In the genomic region with DNA sequence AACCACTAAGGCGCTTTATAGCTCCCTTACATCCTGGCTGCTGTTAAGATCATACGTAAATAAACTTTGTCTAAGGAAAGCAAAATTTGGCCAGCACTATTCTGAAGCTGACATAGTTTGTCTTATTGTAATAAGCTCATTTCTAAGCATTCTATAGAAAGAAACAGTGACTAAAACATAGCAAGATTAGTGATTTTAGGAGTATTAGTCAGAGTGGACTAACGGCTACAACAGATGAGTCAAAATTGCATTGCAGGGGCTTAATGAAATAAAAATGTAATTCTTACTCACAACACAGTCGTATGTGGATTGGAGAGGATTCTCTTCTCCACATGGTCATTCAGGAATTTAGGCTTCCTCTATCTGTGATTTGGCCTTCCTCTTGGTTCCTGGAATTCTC, we compare ENCODE assay signal across 14 cellular contexts.
DNase-seq lines count a peak whose midpoint lies in the region; ATAC-seq and TF ChIP-seq lines count a peak whose summit lies in the region.
"Had no signal": no experiment of that assay in that cellular context is flagged by ENCODE, and none has a peak within 500 bp of the region (broad histone marks: within the 10 kb centered on the region; RNA-seq: fewer than 3 reads in every experiment).

No MANE protein-coding gene starts in this region.

- no peaks in the 10 kb centered on the region for H3K9me3 ChIP-seq in osteoblast (ENCODE audit: low read depth, low read length)
- H3K9me3 ChIP-seq: thoracic aorta had no signal

- no peak for TF ChIP-seq CTCF in osteoblast (IDR thresholded peaks at IDR 0.05; ENCODE audit: extremely low read depth, low read depth, low read length)

- H4K20me1 ChIP-seq in osteoblast (ENCODE audit: insufficient read depth, low read length): no peaks in the 10 kb centered on the region

- H3K4me3 ChIP-seq in osteoblast (ENCODE audit: insufficient read depth, low read length): no peak overlapping the region
- H3K4me3 ChIP-seq: thoracic aorta had no signal

- no peaks in the 10 kb centered on the region for H3K27me3 ChIP-seq in osteoblast (ENCODE audit: insufficient read depth, low read length)

- peaks cover 15% of the 10 kb centered on the region for H3K4me1 Mint-ChIP-seq in activated CD4-positive, alpha-beta T cell treated with anti-CD3 and anti-CD28 coated beads for 36 hours
- H3K4me1 Mint-ChIP-seq in activated CD4-positive, alpha-beta memory T cell treated with anti-CD3 and anti-CD28 coated beads, Interleukin-2, amount 10 ng/mL, durations not matched to agents 7 days and 5 days: peaks cover 21% of the 10 kb centered on the region

- H3K27me3 Mint-ChIP-seq in activated CD4-positive, alpha-beta T cell treated with anti-CD3 and anti-CD28 coated beads for 36 hours: peaks cover 6% of the 10 kb centered on the region
- no peaks in the 10 kb centered on the region for H3K27me3 Mint-ChIP-seq in activated CD4-positive, alpha-beta memory T cell treated with anti-CD3 and anti-CD28 coated beads, Interleukin-2, amount 10 ng/mL, durations not matched to agents 7 days and 5 days

- peak overlapping the region; percentile 33 for H3K4me2 ChIP-seq in osteoblast (ENCODE audit: insufficient read depth, low read length)

- no peaks in the 10 kb centered on the region for H3K36me3 Mint-ChIP-seq in activated CD4-positive, alpha-beta T cell treated with anti-CD3 and anti-CD28 coated beads for 36 hours (ENCODE audit: low read depth)
- no peaks in the 10 kb centered on the region for H3K36me3 Mint-ChIP-seq in activated CD4-positive, alpha-beta memory T cell treated with anti-CD3 and anti-CD28 coated beads, Interleukin-2, amount 10 ng/mL, durations not matched to agents 7 days and 5 days (ENCODE audit: low read depth)

- intact Hi-C loops in activated CD4-positive, alpha-beta T cell treated with anti-CD3 and anti-CD28 coated beads for 36 hours (cut with DNase I, micrococcal nuclease): loop anchor here in 1 of 2 experiments (2.0 kb wide), 1 partner anchor 28 kb away; no protein-coding TSS in a partner anchor

- CTCF ChIA-PET in activated CD4-positive, alpha-beta T cell treated with anti-CD3 and anti-CD28 coated beads for 36 hours (lab: Charles Lee): interaction anchor here (0.6 to 1.0 kb wide), 3 partner anchors 10 to 102 kb away, joined by 3 to 8 read pairs (median 3); no protein-coding TSS in a partner anchor
- CTCF ChIA-PET in activated CD4-positive, alpha-beta memory T cell treated with anti-CD3 and anti-CD28 coated beads, Interleukin-2, amount 10 ng/mL, durations not matched to agents 7 days and 5 days (lab: Charles Lee): interaction anchor here (1.9 kb wide), 1 partner anchor 350 kb away, joined by 4 read pairs; no protein-coding TSS in a partner anchor

- no peak for DNase-seq in activated CD4-positive, alpha-beta T cell treated with anti-CD3 and anti-CD28 coated beads for 36 hours
- DNase-seq in activated CD4-positive, alpha-beta T cell treated with anti-CD3 and anti-CD28 coated beads for 1 hour: no peak
- no peak for DNase-seq in activated CD4-positive, alpha-beta memory T cell treated with anti-CD3 and anti-CD28 coated beads, Interleukin-2, amount 10 ng/mL, durations not matched to agents 7 days and 5 days
- DNase-seq in osteoblast (ENCODE audit: insufficient read length, low spot score, missing footprints): peak; percentile 63
- no peak for DNase-seq in NCI-H128 (lab: John Stamatoyannopoulos, UW; ENCODE audit: unreplicated experiment)
- no peak for DNase-seq in COLO829 (ENCODE audit: low spot score)
- DNase-seq: 8988T, aorta, NCI-H2107, occipital lobe had no signal

- no peaks in the 10 kb centered on the region for H3K9me3 Mint-ChIP-seq in activated CD4-positive, alpha-beta T cell treated with anti-CD3 and anti-CD28 coated beads for 36 hours (ENCODE audit: low read depth)
- peaks cover 5% of the 10 kb centered on the region for H3K9me3 Mint-ChIP-seq in activated CD4-positive, alpha-beta memory T cell treated with anti-CD3 and anti-CD28 coated beads, Interleukin-2, amount 10 ng/mL, durations not matched to agents 7 days and 5 days

- H3K4me3 Mint-ChIP-seq in activated CD4-positive, alpha-beta T cell treated with anti-CD3 and anti-CD28 coated beads for 36 hours: no peak overlapping the region
- no peak overlapping the region for H3K4me3 Mint-ChIP-seq in activated CD4-positive, alpha-beta memory T cell treated with anti-CD3 and anti-CD28 coated beads, Interleukin-2, amount 10 ng/mL, durations not matched to agents 7 days and 5 days

- no peak overlapping the region for H2AFZ ChIP-seq in osteoblast (ENCODE audit: low read length)

- H3K79me2 ChIP-seq in osteoblast (ENCODE audit: insufficient read depth, low read length): no peaks in the 10 kb centered on the region

- ATAC-seq in activated CD4-positive, alpha-beta T cell treated with anti-CD3 and anti-CD28 coated beads for 36 hours: peak; percentile 66
- peak; percentile 77 for ATAC-seq in HG02610 (IDR thresholded peaks at IDR 0.05; ENCODE audit: unreplicated experiment)
- no peak for ATAC-seq in GM21528 (IDR thresholded peaks at IDR 0.05; ENCODE audit: low FRiP score, unreplicated experiment)

- peak overlapping the region; percentile 26 for H3K27ac ChIP-seq in osteoblast (ENCODE audit: low read depth, low read length)
- H3K27ac ChIP-seq: HL-60, thoracic aorta had no signal

- POLR2A ChIA-PET in activated CD4-positive, alpha-beta T cell treated with anti-CD3 and anti-CD28 coated beads for 36 hours (lab: Charles Lee): no interaction called here
- POLR2A ChIA-PET in activated CD4-positive, alpha-beta memory T cell treated with anti-CD3 and anti-CD28 coated beads, Interleukin-2, amount 10 ng/mL, durations not matched to agents 7 days and 5 days (lab: Charles Lee): interaction anchor here (1.5 kb wide), 1 partner anchor 11 kb away, joined by 3 read pairs; no protein-coding TSS in a partner anchor

- no peak overlapping the region for H3K27ac Mint-ChIP-seq in activated CD4-positive, alpha-beta T cell treated with anti-CD3 and anti-CD28 coated beads for 36 hours
- peak overlapping the region; percentile 37 for H3K27ac Mint-ChIP-seq in activated CD4-positive, alpha-beta memory T cell treated with anti-CD3 and anti-CD28 coated beads, Interleukin-2, amount 10 ng/mL, durations not matched to agents 7 days and 5 days

- no peaks in the 10 kb centered on the region for H3K36me3 ChIP-seq in osteoblast (ENCODE audit: insufficient read depth, low read length)
- H3K36me3 ChIP-seq: thoracic aorta had no signal

- peaks cover 13% of the 10 kb centered on the region for H3K4me1 ChIP-seq in osteoblast (ENCODE audit: insufficient read depth, low read length)
